Comparison of ENCODE assay signal across 8 cellular contexts in genomic region chr6:109771939-109772755, GRCh38.
DNase-seq lines count a peak whose midpoint lies in the region; ATAC-seq, FAIRE-seq and TF ChIP-seq lines count a peak whose summit lies in the region.
"Not testable (repeated sequence)": the region's sequence is repeated elsewhere in the genome, so short reads cannot be mapped to it uniquely, and the experiment has no call there.

No MANE protein-coding gene starts in this region.

- H3K9ac ChIP-seq in SU-DHL-6 (ENCODE audit: low read length): not testable (repeated sequence)

- H2AFZ ChIP-seq in SU-DHL-6 (ENCODE audit: low read depth, low read length, severe bottlenecking): not testable (repeated sequence)

- H3F3A ChIP-seq in SU-DHL-6 (ENCODE audit: insufficient read depth): not testable (repeated sequence)

- H3K27me3 Mint-ChIP-seq in stimulated activated naive CD8-positive, alpha-beta T cell treated with anti-CD3 and anti-CD28 coated beads, Interleukin-15, amount 100 ng/mL, for 72 hours: not testable (repeated sequence)

- not testable (repeated sequence) for H3K9me3 ChIP-seq in SU-DHL-6 (ENCODE audit: insufficient read depth, low read length); lower lobe of right lung

- intact Hi-C loops in lower lobe of right lung (cut with DNase I): not testable (repeated sequence)

- H3K27ac Mint-ChIP-seq in stimulated activated naive CD8-positive, alpha-beta T cell treated with anti-CD3 and anti-CD28 coated beads, Interleukin-15, amount 100 ng/mL, for 72 hours: peak overlapping the region; percentile 23 to 84

- peak; percentile 9 for DNase-seq in Daoy (ENCODE audit: low read depth)
- DNase-seq in NAMALWA (ENCODE audit: low spot score): peak; percentile 31
- DNase-seq in bronchial epithelial cell (ENCODE audit: low read depth): peak; percentile 80
- peak; percentile 55 for DNase-seq in lower lobe of right lung
- DNase-seq in stimulated activated naive CD8-positive, alpha-beta T cell treated with anti-CD3 and anti-CD28 coated beads, Interleukin-15, amount 100 ng/mL, for 72 hours: not testable (repeated sequence)

- not testable (repeated sequence) for H3K4me3 ChIP-seq in SU-DHL-6 (ENCODE audit: insufficient read depth, low read length, poor library complexity, severe bottlenecking); bronchial epithelial cell (ENCODE audit: low read depth, low read length); lower lobe of right lung

- H3K4me3 Mint-ChIP-seq in stimulated activated naive CD8-positive, alpha-beta T cell treated with anti-CD3 and anti-CD28 coated beads, Interleukin-15, amount 100 ng/mL, for 72 hours: peak overlapping the region in 1 of 2 donors; percentile 19

- not testable (repeated sequence) for H3K4me1 Mint-ChIP-seq in stimulated activated naive CD8-positive, alpha-beta T cell treated with anti-CD3 and anti-CD28 coated beads, Interleukin-15, amount 100 ng/mL, for 72 hours

- not testable (repeated sequence) for H3K9me3 Mint-ChIP-seq in stimulated activated naive CD8-positive, alpha-beta T cell treated with anti-CD3 and anti-CD28 coated beads, Interleukin-15, amount 100 ng/mL, for 72 hours

- H3K36me3 ChIP-seq in SU-DHL-6 (ENCODE audit: low read length); bronchial epithelial cell (ENCODE audit: control insufficient read depth, insufficient read depth, low read length): not testable (repeated sequence)
- peaks cover 21% of the 10 kb centered on the region for H3K36me3 ChIP-seq in lower lobe of right lung

- H3K27ac ChIP-seq in SU-DHL-6 (ENCODE audit: low read depth, low read length): not testable (repeated sequence)
- H3K27ac ChIP-seq in lower lobe of right lung: peak overlapping the region; percentile 25

- not testable (repeated sequence) for H4K20me1 ChIP-seq in SU-DHL-6 (ENCODE audit: low read depth, low read length)

- FAIRE-seq in bronchial epithelial cell (lab: Jason Lieb, UNC): peak; percentile 93

- H3K9me2 ChIP-seq in SU-DHL-6 (replicated peaks; ENCODE audit: insufficient read depth, low read length): not testable (repeated sequence)

- not testable (repeated sequence) for TF ChIP-seq CTCF in SU-DHL-6 (IDR thresholded peaks at IDR 0.05; ENCODE audit: insufficient read depth, low read length, poor library complexity, severe bottlenecking); bronchial epithelial cell (IDR thresholded peaks at IDR 0.05; ENCODE audit: insufficient read depth, low read length, severe bottlenecking); lower lobe of right lung (IDR thresholded peaks at IDR 0.05)

- H3K4me1 ChIP-seq in lower lobe of right lung: peaks cover 12% of the 10 kb centered on the region

- H3K4me2 ChIP-seq in SU-DHL-6 (ENCODE audit: low read depth, low read length, poor library complexity, severe bottlenecking): peak overlapping the region; percentile 26

- H3K27me3 ChIP-seq in SU-DHL-6 (ENCODE audit: low read length); bronchial epithelial cell (ENCODE audit: control insufficient read depth, insufficient read depth, low read length); lower lobe of right lung (ENCODE audit: low read depth): not testable (repeated sequence)

- not testable (repeated sequence) for H3K79me2 ChIP-seq in SU-DHL-6 (ENCODE audit: insufficient read depth, low read length)

- ATAC-seq in GM21515 (IDR thresholded peaks at IDR 0.05; ENCODE audit: unreplicated experiment) (peak; percentile 50), HG03175 (IDR thresholded peaks at IDR 0.05; ENCODE audit: unreplicated experiment) (peak; percentile 63), lower lobe of right lung (peak; percentile 79 to 84)
- ATAC-seq in stimulated activated naive CD8-positive, alpha-beta T cell treated with anti-CD3 and anti-CD28 coated beads, Interleukin-15, amount 100 ng/mL, for 72 hours: not testable (repeated sequence)
